Comparison of ENCODE assay signal across 1 cellular context in genomic region chrX:154751121-154751668, GRCh38.
TF ChIP-seq lines count a peak whose summit lies in the region.

No MANE protein-coding gene starts in this region.

TF ChIP-seq in GM23338, 12 proteins besides CTCF, POLR2A, EP300 and RAD21 (continued from another document):
- TF ChIP-seq ZNF462 (CRISPR knock-in tag; IDR thresholded peaks at IDR 0.05), result no peak
